ENCODE assay signal across 8 cellular contexts in the genomic region with DNA sequence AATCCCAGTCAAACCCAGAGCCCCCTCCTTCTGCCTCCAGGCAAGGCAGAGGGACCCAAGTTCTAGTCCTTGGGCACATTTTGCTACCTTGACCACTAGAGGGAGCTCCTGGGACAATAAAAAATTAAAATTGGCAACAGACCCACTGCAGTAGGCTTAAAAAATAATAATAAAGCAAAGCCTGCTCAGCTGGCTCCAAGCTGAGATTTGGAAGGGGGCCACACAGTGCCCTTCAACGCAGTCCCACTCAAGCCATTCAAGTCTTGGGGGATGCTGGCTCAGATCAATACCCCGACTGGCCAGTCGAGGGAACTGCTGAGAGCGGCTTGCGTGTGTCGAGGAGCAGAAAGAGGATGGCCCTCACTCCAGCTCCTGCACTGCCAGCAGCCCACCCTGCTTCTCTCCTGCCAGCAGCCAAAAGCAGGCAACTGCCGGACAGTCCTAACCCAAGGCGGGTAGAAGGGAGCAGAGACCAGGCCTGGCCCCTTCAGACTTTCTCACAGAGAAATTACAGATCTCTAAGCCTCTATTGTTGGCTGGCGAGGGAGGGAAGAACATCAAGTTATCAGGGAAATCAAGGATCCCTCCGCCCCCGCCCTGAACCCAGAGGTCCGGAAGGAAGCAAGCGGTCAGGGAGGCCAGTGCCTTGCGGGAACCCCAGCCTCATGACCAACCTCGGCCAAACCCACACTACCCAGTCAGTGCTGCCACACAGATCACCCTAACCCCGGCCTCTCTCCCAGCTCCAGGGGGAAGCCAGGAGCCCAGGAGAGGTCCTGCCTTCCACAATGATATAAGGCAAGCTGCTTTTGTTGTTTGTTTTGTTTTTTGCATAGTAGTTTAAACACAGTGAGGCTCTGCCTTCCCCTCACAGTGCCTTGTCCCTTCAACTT. TPM values are rescaled to one million over a fixed set of nuclear protein-coding genes. Genes with fewer than 3 reads are reported as not detected.
A peak's percentile ranks its signal among the peaks of the same experiment; 100 is the strongest.
DNase-seq lines count a peak whose midpoint lies in the region; ATAC-seq, FAIRE-seq and TF ChIP-seq lines count a peak whose summit lies in the region.

No MANE protein-coding gene starts in this region.

- H3K4me1 ChIP-seq in A549 (peaks cover 24% of the 10 kb centered on the region), mesendoderm (ENCODE audit: control insufficient read depth, low read depth, low read length) (peaks cover 4% of the 10 kb centered on the region)

- H3K36me3 ChIP-seq in mesendoderm (ENCODE audit: control insufficient read depth, insufficient read depth, low read length) = no peaks in the 10 kb centered on the region

- WGBS in A549 (ENCODE audit: missing lambda C conversion rate) = 59% methylated on average over 9 of the region's 16 CpGs
- no CpG with 5 or more reads among the region's 16 CpGs for WGBS in mesendoderm (ENCODE audit: extremely low coverage, insufficient coverage, low lambda C conversion rate)

- no peak overlapping the region for H3K4me3 ChIP-seq in A549
- no peak overlapping the region for H3K4me3 ChIP-seq in GM12875 (ENCODE audit: low read depth, low read length)
- no peak overlapping the region for H3K4me3 ChIP-seq in mesendoderm (ENCODE audit: low read length)

- peaks cover 7% of the 10 kb centered on the region for H3K9me3 Mint-ChIP-seq in activated CD8-positive, alpha-beta T cell treated with anti-CD3 and anti-CD28 coated beads for 36 hours
- H3K9me3 Mint-ChIP-seq in stimulated activated memory B cell treated with anti-CD40 and anti-IgM and Interleukin-4, amounts not matched to agents 10 μg/mL and 1 μg/mL and 100 μg/mL, for 72 hours = no peaks in the 10 kb centered on the region

- no peak overlapping the region for H3K23ac ChIP-seq in mesendoderm (ENCODE audit: low read length)

- H3K27ac ChIP-seq in A549 = peak overlapping the region; percentile 46 to 53; a peak in 4 of 6 replicates
- H3K27ac ChIP-seq in mesendoderm (ENCODE audit: low read depth, low read length) = no peak overlapping the region

- POLR2A ChIA-PET in A549 (lab: Yijun Ruan, JAX) = no interaction called here
- POLR2A ChIA-PET in activated CD8-positive, alpha-beta T cell treated with anti-CD3 and anti-CD28 coated beads for 36 hours (lab: Charles Lee) = interaction anchor here (0.6 to 2.4 kb wide), 7 partner anchors 18 to 223 kb away, joined by 3 to 7 read pairs (median 3); no protein-coding TSS in a partner anchor

- H3K79me2 ChIP-seq in mesendoderm (ENCODE audit: control insufficient read depth, insufficient read depth, low read length) = no peaks in the 10 kb centered on the region

- peak; percentile 49 to 58 for DNase-seq in A549 (ENCODE audit: low read depth in 1 of 2, low spot score in 1 of 2)
- peak; percentile 1 for DNase-seq in NCI-H526 treated with DMSO at 0.1 percent for 48 hours (lab: John Stamatoyannopoulos, UW)
- peak; percentile 69 for DNase-seq in activated CD8-positive, alpha-beta T cell treated with anti-CD3 and anti-CD28 coated beads for 36 hours
- peak; percentile 47 for DNase-seq in effector CD8-positive, alpha-beta T cell (lab: John Stamatoyannopoulos, UW)
- peak; percentile 68 for DNase-seq in mesendoderm

- H3K36me3 Mint-ChIP-seq in activated CD8-positive, alpha-beta T cell treated with anti-CD3 and anti-CD28 coated beads for 36 hours (ENCODE audit: low read depth) = peaks cover 40% of the 10 kb centered on the region
- H3K36me3 Mint-ChIP-seq in stimulated activated memory B cell treated with anti-CD40 and anti-IgM and Interleukin-4, amounts not matched to agents 10 μg/mL and 1 μg/mL and 100 μg/mL, for 72 hours = peaks cover 38% of the 10 kb centered on the region

- TF ChIP-seq CTCF in A549 (IDR thresholded peaks at IDR 0.05) (peak; percentile 85), GM12875 (IDR thresholded peaks at IDR 0.05; ENCODE audit: borderline replicate concordance, insufficient read depth, low read depth, low read length) (peak; percentile 66)
- TF ChIP-seq CTCF in activated CD8-positive, alpha-beta T cell treated with anti-CD3 and anti-CD28 coated beads for 36 hours (IDR thresholded peaks at IDR 0.05) = peak; percentile 97

- H3K27me3 Mint-ChIP-seq in activated CD8-positive, alpha-beta T cell treated with anti-CD3 and anti-CD28 coated beads for 36 hours = no peaks in the 10 kb centered on the region
- no peaks in the 10 kb centered on the region for H3K27me3 Mint-ChIP-seq in stimulated activated memory B cell treated with anti-CD40 and anti-IgM and Interleukin-4, amounts not matched to agents 10 μg/mL and 1 μg/mL and 100 μg/mL, for 72 hours

- no peak for FAIRE-seq in A549 (lab: Jason Lieb, UNC)

- CTCF ChIA-PET in A549 (lab: Yijun Ruan, JAX) = interaction anchor here (0.6 to 20.0 kb wide), 42 partner anchors 7 to 310 kb away, joined by 3 to 319 read pairs (median 5); no protein-coding TSS in a partner anchor
- CTCF ChIA-PET in activated CD8-positive, alpha-beta T cell treated with anti-CD3 and anti-CD28 coated beads for 36 hours (lab: Charles Lee) = interaction anchor here (0.6 to 4.7 kb wide), 53 partner anchors 8 to 343 kb away, joined by 3 to 33 read pairs (median 4); a partner anchor contains a TSS

- H3K27ac Mint-ChIP-seq in activated CD8-positive, alpha-beta T cell treated with anti-CD3 and anti-CD28 coated beads for 36 hours = peak overlapping the region; percentile 6
- H3K27ac Mint-ChIP-seq in stimulated activated memory B cell treated with anti-CD40 and anti-IgM and Interleukin-4, amounts not matched to agents 10 μg/mL and 1 μg/mL and 100 μg/mL, for 72 hours = peak overlapping the region; percentile 71

- no peak overlapping the region for H3K18ac ChIP-seq in mesendoderm (ENCODE audit: low read length)

- TF ChIP-seq RAD21 in A549 (conservative IDR thresholded peaks at IDR 0.05 in 1 of 2, IDR thresholded peaks at IDR 0.05 in 1 of 2) = peak; percentile 61 to 82

- H3K9me3 ChIP-seq in A549 = no peaks in the 10 kb centered on the region

- H3K4me2 ChIP-seq in A549 = no peak overlapping the region
- no peak overlapping the region for H3K4me2 ChIP-seq in mesendoderm (ENCODE audit: low read length)

- no peak for TF ChIP-seq EP300 in A549 (IDR thresholded peaks at IDR 0.05)

- no peak overlapping the region for H3K4me3 Mint-ChIP-seq in activated CD8-positive, alpha-beta T cell treated with anti-CD3 and anti-CD28 coated beads for 36 hours
- no peak overlapping the region for H3K4me3 Mint-ChIP-seq in stimulated activated memory B cell treated with anti-CD40 and anti-IgM and Interleukin-4, amounts not matched to agents 10 μg/mL and 1 μg/mL and 100 μg/mL, for 72 hours

- no peak overlapping the region for H3K4ac ChIP-seq in mesendoderm (ENCODE audit: low read depth, low read length)

- H2BK5ac ChIP-seq in mesendoderm (ENCODE audit: low read length) = no peak overlapping the region

- no peak overlapping the region for H3K9ac ChIP-seq in mesendoderm (ENCODE audit: low read length)

- no peak overlapping the region for H3K56ac ChIP-seq in mesendoderm (ENCODE audit: low read length)

- no peak overlapping the region for H2BK15ac ChIP-seq in mesendoderm (replicated peaks; ENCODE audit: low read depth)

- H3K79me1 ChIP-seq in mesendoderm (ENCODE audit: low read length) = no peaks in the 10 kb centered on the region

- ATAC-seq in A549 (peak in 1 of 2 experiments; percentile 22; a peak in 3 of 6 replicates), GM21526 (IDR thresholded peaks at IDR 0.05; ENCODE audit: low FRiP score, unreplicated experiment) (no peak)
- no peak for ATAC-seq in activated CD8-positive, alpha-beta T cell treated with anti-CD3 and anti-CD28 coated beads for 36 hours
- ATAC-seq in stimulated activated memory B cell treated with anti-CD40 and anti-IgM and Interleukin-4, amounts not matched to agents 10 μg/mL and 1 μg/mL and 100 μg/mL, for 72 hours = peak; percentile 25

- H3K4me1 Mint-ChIP-seq in activated CD8-positive, alpha-beta T cell treated with anti-CD3 and anti-CD28 coated beads for 36 hours (ENCODE audit: low read depth) = peaks cover 26% of the 10 kb centered on the region
- peaks cover 38% of the 10 kb centered on the region for H3K4me1 Mint-ChIP-seq in stimulated activated memory B cell treated with anti-CD40 and anti-IgM and Interleukin-4, amounts not matched to agents 10 μg/mL and 1 μg/mL and 100 μg/mL, for 72 hours

- H4K5ac ChIP-seq in mesendoderm (ENCODE audit: low read length) = no peak overlapping the region

- intact Hi-C loops in activated CD8-positive, alpha-beta T cell treated with anti-CD3 and anti-CD28 coated beads for 36 hours (cut with micrococcal nuclease) = loop anchor here (5.0 to 10.0 kb wide), 2 partner anchors 45 to 168 kb away; no protein-coding TSS in a partner anchor

- no peak overlapping the region for H2BK120ac ChIP-seq in mesendoderm (ENCODE audit: low read depth, low read length)

- no peak overlapping the region for H2AK5ac ChIP-seq in mesendoderm (ENCODE audit: low read length)

- no peak for TF ChIP-seq POLR2A in A549 (IDR thresholded peaks at IDR 0.05; ENCODE audit: low read length)

- H3K27me3 ChIP-seq in mesendoderm (ENCODE audit: insufficient read depth, low read length, poor library complexity) = no peaks in the 10 kb centered on the region

- no peak overlapping the region for H4K8ac ChIP-seq in mesendoderm (ENCODE audit: low read depth, low read length)

RNA-seq across cellular contexts. Expression of a gene that starts 4.9 kb away (rescaled TPM):
- polyA plus RNA-seq in A549 (2011; rRNA removed) (9.4 and 9.7 TPM in 2 replicates), A549 (2017; fragmentation: RNase III; extraction: RNeasy Plus Mini Kit Qiagen cat#74134 plus additional on column Dnase treatment) (14.7 to 17.1 TPM (median 15.4 TPM) in 3 replicates)
- polyA plus RNA-seq in A549 (2012; cell fraction: cytosol; rRNA removed) = 17.8 and 20.9 TPM in 2 replicates
- polyA plus RNA-seq in A549 (2012; cell fraction: nucleus; rRNA removed) = 44.6 and 47.4 TPM in 2 replicates
- 12.0 and 13.4 TPM in 2 replicates for polyA minus RNA-seq in A549 (2011; rRNA and poly(A)+ RNA removed)
- total RNA-seq in activated CD8-positive, alpha-beta T cell treated with anti-CD3 and anti-CD28 coated beads for 36 hours = 1 to 10 TPM; 3.9 to 4.3 TPM
- polyA plus RNA-seq in mesendoderm (2013, experiment 1 of 2) = 12.5 TPM
- 11.6 TPM for polyA plus RNA-seq in mesendoderm (2013, experiment 2 of 2)

RNA-seq across cellular contexts. Expression of a gene that starts 47.8 kb away (rescaled TPM):
- polyA plus RNA-seq in A549 (2011; rRNA removed) (not detected in 2 replicates), A549 (2017; fragmentation: RNase III; extraction: RNeasy Plus Mini Kit Qiagen cat#74134 plus additional on column Dnase treatment) (not detected in 3 replicates)
- polyA plus RNA-seq in A549 (2012; cell fraction: cytosol; rRNA removed) = not detected in 2 replicates
- polyA plus RNA-seq in A549 (2012; cell fraction: nucleus; rRNA removed) = not detected in 2 replicates
- polyA minus RNA-seq in A549 (2011; rRNA and poly(A)+ RNA removed) = not detected in 2 replicates
- total RNA-seq in activated CD8-positive, alpha-beta T cell treated with anti-CD3 and anti-CD28 coated beads for 36 hours = not detected
- polyA plus RNA-seq in mesendoderm (2013, experiment 1 of 2) = not detected
- not detected for polyA plus RNA-seq in mesendoderm (2013, experiment 2 of 2)

RNA-seq across cellular contexts. Expression of a gene that starts 49.2 kb away (rescaled TPM):
- 23.0 and 24.3 TPM in 2 replicates for polyA plus RNA-seq in A549 (2011; rRNA removed)
- 43.9 and 44.0 TPM in 2 replicates for polyA plus RNA-seq in A549 (2012; cell fraction: cytosol; rRNA removed)
- 93.7 and 96.0 TPM in 2 replicates for polyA plus RNA-seq in A549 (2012; cell fraction: nucleus; rRNA removed)
- polyA plus RNA-seq in A549 (2017; fragmentation: RNase III; extraction: RNeasy Plus Mini Kit Qiagen cat#74134 plus additional on column Dnase treatment) = 50.1 to 57.5 TPM (median 53.9 TPM) in 3 replicates
- polyA minus RNA-seq in A549 (2011; rRNA and poly(A)+ RNA removed) = 24.2 and 31.1 TPM in 2 replicates
- total RNA-seq in activated CD8-positive, alpha-beta T cell treated with anti-CD3 and anti-CD28 coated beads for 36 hours = 10 to 100 TPM; 23.7 to 26.4 TPM
- 10.7 TPM for polyA plus RNA-seq in mesendoderm (2013, experiment 1 of 2)
- polyA plus RNA-seq in mesendoderm (2013, experiment 2 of 2) = 11.3 TPM

Comparison
In these comparisons a context has a peak if more than half of its experiments do, and no peak if none do; other contexts are left out.
1. DNase-seq: peak in every context shown above with its lines; median percentile 69 in activated CD8-positive, alpha-beta T cell treated with anti-CD3 and anti-CD28 coated beads for 36 hours; 68 in mesendoderm; 54 in A549; 47 in effector CD8-positive, alpha-beta T cell; 1 in NCI-H526 treated with DMSO at 0.1 percent for 48 hours.